In the genomic region with DNA sequence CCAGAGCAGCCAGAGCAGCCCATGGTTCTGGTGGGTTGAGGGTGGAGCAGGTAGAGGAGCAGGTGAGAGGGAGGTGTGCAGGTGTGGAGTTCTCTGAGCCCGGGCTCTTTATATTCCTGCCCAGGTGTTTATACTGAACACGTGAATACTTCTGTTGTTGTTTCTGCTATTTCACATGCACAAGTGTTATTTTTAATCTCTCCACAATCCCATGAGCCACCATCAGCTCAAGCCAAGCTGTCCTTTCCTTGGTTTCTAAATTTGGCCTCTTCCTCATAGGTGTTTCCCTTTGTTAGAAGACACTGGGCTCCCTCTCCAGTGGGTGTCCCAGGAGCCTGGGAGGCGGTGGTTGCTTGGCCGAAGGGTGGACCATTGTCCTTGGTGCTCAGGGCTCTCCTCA, we compare ENCODE assay signal across 25 cellular contexts. TPM values are rescaled to one million over a fixed set of nuclear protein-coding genes. Genes with fewer than 3 reads are reported as not detected.
"Had no signal": no experiment of that assay in that cellular context is flagged by ENCODE, and none has a peak within 500 bp of the region (broad histone marks: within the 10 kb centered on the region; RNA-seq: fewer than 3 reads in every experiment).

A gene with protein sequence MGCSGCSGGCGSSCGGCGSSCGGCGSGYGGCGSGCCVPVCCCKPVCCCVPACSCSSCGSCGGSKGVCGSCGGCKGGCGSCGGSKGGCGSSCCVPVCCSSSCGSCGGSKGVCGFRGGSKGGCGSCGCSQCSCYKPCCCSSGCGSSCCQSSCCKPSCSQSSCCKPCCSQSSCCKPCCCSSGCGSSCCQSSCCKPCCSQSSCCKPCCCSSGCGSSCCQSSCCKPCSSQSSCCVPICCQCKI (minus strand): TSS at position 101 of the 400 bp plus-strand sequence. CDS start 78 bp downstream, at position 23.

- H3K4me1 ChIP-seq: body of pancreas, foreskin keratinocyte, prostate gland, tibial artery, uterus had no signal

- H3K36me3 ChIP-seq: prostate gland, right atrium auricular region, tibial artery, uterus had no signal

- FAIRE-seq: islet of Langerhans had no signal

- DNase-seq: activated CD4-positive, alpha-beta T cell treated with anti-CD3 and anti-CD28 coated beads for 48 hours; activated CD4-positive, CD25-positive, alpha-beta regulatory T cell; activated CD8-positive, alpha-beta T cell treated with anti-CD3 and anti-CD28 coated beads for 36 hours; activated naive CD4-positive, alpha-beta T cell treated with Interleukin-2 at 50 U/mL for 16 hours; activated T-cell treated with anti-CD3 and anti-CD28 coated beads, Interleukin-2, amount 50 U/mL, for 1 hour; body of pancreas; caudate nucleus; foreskin keratinocyte; stimulated activated CD4-positive, alpha-beta T cell treated with anti-CD3 and anti-CD28 coated beads, Interleukin-2, amount 100 ng/mL, for 24 hours; stimulated activated naive CD4-positive, alpha-beta T cell treated with Interleukin-2 at 50 U/mL for 16 hours; substantia nigra; T1000; uterus had no signal

- H3K9me3 ChIP-seq: body of pancreas, prostate gland, right atrium auricular region, tibial artery, uterus had no signal

- H3K27ac ChIP-seq: body of pancreas, epithelial cell of prostate, foreskin keratinocyte, hepatocyte, prostate gland, right atrium auricular region, tibial artery, uterus had no signal

- ATAC-seq: activated CD8-positive, alpha-beta T cell treated with anti-CD3 and anti-CD28 coated beads for 36 hours; activated T-helper 17 cell treated with anti-CD3 and anti-CD28 coated beads, Interleukin-2, amount 50 U/mL, for 72 hours; body of pancreas; foreskin keratinocyte; natural killer cell treated with Interleukin-12 subunit alpha and Interleukin-12 subunit beta and Interleukin-15 and Interleukin-18, amount 100 ng/mL, for 72 hours had no signal

- H3K4me3 ChIP-seq: body of pancreas, hepatocyte, lung, prostate gland, right atrium auricular region, tibial artery, uterus had no signal

RNA-seq across cellular contexts. Expression of the gene that starts here (rescaled TPM):
- total RNA-seq: activated CD8-positive, alpha-beta T cell treated with anti-CD3 and anti-CD28 coated beads for 36 hours; activated T-helper 17 cell treated with anti-CD3 and anti-CD28 coated beads, Interleukin-2, amount 50 U/mL, for 72 hours; body of pancreas; dermis microvascular lymphatic vessel endothelial cell; foreskin keratinocyte; hepatocyte; lung; mesothelial cell of epicardium; natural killer cell treated with Interleukin-12 subunit alpha and Interleukin-12 subunit beta and Interleukin-15 and Interleukin-18, amount 100 ng/mL, for 72 hours; osteoblast; prostate gland; right atrium auricular region; uterus had no signal
- polyA plus RNA-seq: foreskin keratinocyte, hepatocyte, lung had no signal
